In genomic region chr1:63688302-63688701, GRCh38 we compare ENCODE assay signal across 1 cellular context.
TF ChIP-seq lines count a peak whose summit lies in the region.

No MANE protein-coding gene starts in this region.

TF ChIP-seq in GM23338, 12 proteins besides CTCF, POLR2A, EP300 and RAD21 (continued from another document):
- TF ChIP-seq ZNF462 (CRISPR knock-in tag; IDR thresholded peaks at IDR 0.05) (no peak), EZH2 (IDR thresholded peaks at IDR 0.05; ENCODE audit: low read depth, unreplicated experiment) (no peak), REST (IDR thresholded peaks at IDR 0.05; ENCODE audit: unreplicated experiment) (no peak)
